In genomic region chr4:85274955-85275354, GRCh38 we compare ENCODE assay signal across 28 cellular contexts.
"Had no signal": no experiment of that assay in that cellular context is flagged by ENCODE, and none has a peak within 500 bp of the region (broad histone marks: within the 10 kb centered on the region; RNA-seq: fewer than 3 reads in every experiment).

No MANE protein-coding gene starts in this region.

- H3K27ac ChIP-seq: colonic mucosa, coronary artery, dorsolateral prefrontal cortex, epithelial cell of prostate, esophagus muscularis mucosa, esophagus squamous epithelium, foreskin keratinocyte, gastrocnemius medialis, gastroesophageal sphincter, heart left ventricle, heart right ventricle had no signal

- H3K4me3 ChIP-seq: colonic mucosa, coronary artery, dorsolateral prefrontal cortex, esophagus muscularis mucosa, esophagus squamous epithelium, gastrocnemius medialis, gastroesophageal sphincter, heart left ventricle, heart right ventricle had no signal

- H3K36me3 ChIP-seq: colonic mucosa, esophagus muscularis mucosa, esophagus squamous epithelium, gastrocnemius medialis, gastroesophageal sphincter, heart left ventricle, heart right ventricle had no signal

- H3K9me3 ChIP-seq: colonic mucosa, esophagus squamous epithelium had no signal

- DNase-seq: colonic mucosa; cortex of kidney; dermis blood vessel endothelial cell; dorsolateral prefrontal cortex; effector CD4-positive, alpha-beta T cell; effector CD8-positive, alpha-beta T cell; effector memory CD4-positive, alpha-beta T cell; effector memory CD8-positive, alpha-beta T cell; endodermal cell; erythroblast; esophagus squamous epithelium; foreskin fibroblast; foreskin keratinocyte; foreskin melanocyte; gastrocnemius medialis; glutamatergic neuron; head of caudate nucleus; heart left ventricle; heart right ventricle had no signal

- FAIRE-seq: colon, endometrium, endothelial cell of umbilical vein, frontal cortex had no signal

- H3K27me3 ChIP-seq: colonic mucosa, dorsolateral prefrontal cortex, esophagus muscularis mucosa, esophagus squamous epithelium, gastrocnemius medialis, gastroesophageal sphincter, heart left ventricle, heart right ventricle had no signal

- ATAC-seq: effector memory CD8-positive, alpha-beta T cell; esophagus mucosa; foreskin keratinocyte; gastrocnemius medialis; gastroesophageal sphincter; heart left ventricle; heart right ventricle had no signal

- H3K4me1 ChIP-seq: colonic mucosa, esophagus muscularis mucosa, esophagus squamous epithelium, foreskin keratinocyte, gastrocnemius medialis, gastroesophageal sphincter, heart left ventricle, heart right ventricle had no signal
